ENCODE assay signal across 26 cellular contexts in the genomic region with DNA sequence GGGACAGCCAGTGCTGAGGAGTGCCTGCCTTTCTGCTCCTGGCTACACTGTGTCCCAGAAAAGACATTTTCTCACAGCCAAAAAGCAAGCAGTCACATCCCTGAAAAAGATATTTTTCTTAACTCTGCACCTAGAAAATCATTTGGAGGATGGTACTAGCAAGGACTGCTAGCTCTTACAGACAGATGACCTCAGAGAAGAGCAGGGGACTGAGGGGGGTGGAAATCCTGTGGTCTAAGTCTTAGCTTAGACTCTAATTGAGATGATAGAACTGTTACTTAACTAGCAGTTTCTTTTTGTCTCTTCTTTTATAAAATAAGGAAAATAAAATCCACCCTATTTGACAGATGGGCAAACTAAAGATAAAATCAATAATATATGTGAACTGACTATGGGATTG.
DNase-seq lines count a peak whose midpoint lies in the region; ATAC-seq and TF ChIP-seq lines count a peak whose summit lies in the region.
"Had no signal": no experiment of that assay in that cellular context is flagged by ENCODE, and none has a peak within 500 bp of the region (broad histone marks: within the 10 kb centered on the region; RNA-seq: fewer than 3 reads in every experiment).

No MANE protein-coding gene starts in this region.

- TF ChIP-seq CTCF in GM06990 (IDR thresholded peaks at IDR 0.05; ENCODE audit: insufficient read depth, low read length, poor library complexity, severe bottlenecking) (no peak), osteoblast (IDR thresholded peaks at IDR 0.05; ENCODE audit: extremely low read depth, low read depth, low read length) (no peak), dorsolateral prefrontal cortex (IDR thresholded peaks at IDR 0.05 in 54 of 56, conservative IDR thresholded peaks at IDR 0.05 in 2 of 56; ENCODE audit: low read depth in 1 of 56, partially characterized antibody in 56 of 56) (no peak)
- no peak for TF ChIP-seq CTCF in activated CD8-positive, alpha-beta T cell treated with anti-CD3 and anti-CD28 coated beads for 36 hours (IDR thresholded peaks at IDR 0.05)

- CTCF ChIA-PET in activated naive CD4-positive, alpha-beta T cell treated with anti-CD3 and anti-CD28 coated beads, Interleukin-2, amount 10 ng/mL, durations not matched to agents 7 days and 5 days (lab: Charles Lee) = interaction anchor here (0.6 to 1.3 kb wide), 3 partner anchors 8 to 180 kb away, joined by 3 to 4 read pairs (median 3); no protein-coding TSS in a partner anchor
- CTCF ChIA-PET in activated CD8-positive, alpha-beta T cell treated with anti-CD3 and anti-CD28 coated beads for 36 hours (lab: Charles Lee) = interaction anchor here (1.1 kb wide), 1 partner anchor 17 kb away, joined by 4 read pairs; no protein-coding TSS in a partner anchor

- intact Hi-C loops in activated CD8-positive, alpha-beta T cell treated with anti-CD3 and anti-CD28 coated beads for 36 hours (cut with micrococcal nuclease) = loop anchor here (5.0 kb wide), 1 partner anchor 59 kb away; no protein-coding TSS in a partner anchor
- intact Hi-C loops in dorsolateral prefrontal cortex (cut with DNase I) = no loop called here

- H3K27me3 ChIP-seq in GM06990 (replicated peaks; ENCODE audit: control insufficient read depth, insufficient read depth, low read length) (no peaks in the 10 kb centered on the region), osteoblast (ENCODE audit: insufficient read depth, low read length) (no peaks in the 10 kb centered on the region), dorsolateral prefrontal cortex (no peaks in the 10 kb centered on the region)
- H3K27me3 ChIP-seq: brain microvascular endothelial cell, esophagus squamous epithelium, gastroesophageal sphincter, neural progenitor cell, testis, vagina had no signal

- H3K36me3 Mint-ChIP-seq in activated naive CD4-positive, alpha-beta T cell treated with anti-CD3 and anti-CD28 coated beads, Interleukin-2, amount 50 U/mL, for 72 hours = peaks cover 13 to 50% of the 10 kb centered on the region in 2 donors
- peaks cover 56% of the 10 kb centered on the region for H3K36me3 Mint-ChIP-seq in activated naive CD4-positive, alpha-beta T cell treated with anti-CD3 and anti-CD28 coated beads, Interleukin-2, amount 10 ng/mL, durations not matched to agents 7 days and 5 days
- H3K36me3 Mint-ChIP-seq in activated CD8-positive, alpha-beta T cell treated with anti-CD3 and anti-CD28 coated beads for 36 hours (ENCODE audit: low read depth) = peaks cover 14% of the 10 kb centered on the region
- H3K36me3 Mint-ChIP-seq: CD14-positive monocyte, neural progenitor cell had no signal

- H3K9me3 Mint-ChIP-seq in activated naive CD4-positive, alpha-beta T cell treated with anti-CD3 and anti-CD28 coated beads, Interleukin-2, amount 50 U/mL, for 72 hours = peaks cover 15 to 27% of the 10 kb centered on the region in 2 donors
- H3K9me3 Mint-ChIP-seq in activated naive CD4-positive, alpha-beta T cell treated with anti-CD3 and anti-CD28 coated beads, Interleukin-2, amount 10 ng/mL, durations not matched to agents 7 days and 5 days = peaks cover 62% of the 10 kb centered on the region
- H3K9me3 Mint-ChIP-seq in activated CD8-positive, alpha-beta T cell treated with anti-CD3 and anti-CD28 coated beads for 36 hours = peaks cover 31% of the 10 kb centered on the region
- H3K9me3 Mint-ChIP-seq: neural progenitor cell had no signal

- H3K79me2 ChIP-seq in osteoblast (ENCODE audit: insufficient read depth, low read length) = no peaks in the 10 kb centered on the region

- no peak for ATAC-seq in activated naive CD4-positive, alpha-beta T cell treated with anti-CD3 and anti-CD28 coated beads, Interleukin-2, amount 50 U/mL, for 72 hours
- ATAC-seq in activated CD8-positive, alpha-beta T cell treated with anti-CD3 and anti-CD28 coated beads for 36 hours = no peak
- ATAC-seq in GM19463 (IDR thresholded peaks at IDR 0.05; ENCODE audit: unreplicated experiment) = no peak
- ATAC-seq: gastroesophageal sphincter, psoas muscle had no signal

- H3K4me3 ChIP-seq in GM06990 (replicated peaks; ENCODE audit: low read depth, low read length) (no peak overlapping the region), osteoblast (ENCODE audit: insufficient read depth, low read length) (no peak overlapping the region), dorsolateral prefrontal cortex (no peak overlapping the region)
- H3K4me3 ChIP-seq: esophagus squamous epithelium, gastroesophageal sphincter, neural progenitor cell, psoas muscle, testis, vagina had no signal

- H3K36me3 ChIP-seq in GM06990 (ENCODE audit: control insufficient read depth, insufficient read depth, low read length) (no peaks in the 10 kb centered on the region), osteoblast (ENCODE audit: insufficient read depth, low read length) (no peaks in the 10 kb centered on the region)
- H3K36me3 ChIP-seq: brain microvascular endothelial cell, esophagus squamous epithelium, gastroesophageal sphincter, neural progenitor cell, vagina had no signal

- no peak overlapping the region for H3K4me3 Mint-ChIP-seq in activated naive CD4-positive, alpha-beta T cell treated with anti-CD3 and anti-CD28 coated beads, Interleukin-2, amount 10 ng/mL, durations not matched to agents 7 days and 5 days
- H3K4me3 Mint-ChIP-seq in activated CD8-positive, alpha-beta T cell treated with anti-CD3 and anti-CD28 coated beads for 36 hours = no peak overlapping the region
- H3K4me3 Mint-ChIP-seq: activated T-cell treated with anti-CD3 and anti-CD28 coated beads, Interleukin-2, amount 50 U/mL, for 72 hours; CD14-positive monocyte; neural progenitor cell had no signal

- no peak for DNase-seq in activated naive CD4-positive, alpha-beta T cell treated with anti-CD3 and anti-CD28 coated beads, Interleukin-2, amount 50 U/mL, for 72 hours (ENCODE audit: low spot score in 2 of 2)
- no peak for DNase-seq in activated naive CD4-positive, alpha-beta T cell treated with anti-CD3 and anti-CD28 coated beads, Interleukin-2, amount 10 ng/mL, durations not matched to agents 7 days and 5 days
- DNase-seq in GM06990 (ENCODE audit: extremely low read depth, insufficient read length) (peak; percentile 40), osteoblast (ENCODE audit: insufficient read length, low spot score, missing footprints) (no peak), dorsolateral prefrontal cortex (no peak)
- no peak for DNase-seq in activated CD8-positive, alpha-beta T cell treated with anti-CD3 and anti-CD28 coated beads for 36 hours
- no peak for DNase-seq in stimulated activated CD4-positive, alpha-beta T cell treated with anti-CD3 and anti-CD28 coated beads, Interleukin-4, amount 100 ng/mL, for 1 hour
- DNase-seq: activated T-cell treated with anti-CD3 and anti-CD28 coated beads, Interleukin-2, amount 50 U/mL, for 72 hours; brain microvascular endothelial cell; esophagus squamous epithelium; HCEC 1CT; hypothalamus; KG1; NCI-H1105; NCI-H2029; NCI-H2227 treated with DMSO at 0.1 percent for 48 hours; NCI-H748 treated with DMSO at 0.1 percent for 48 hours; psoas muscle; SHP77; testis had no signal

- H3K27ac ChIP-seq in osteoblast (ENCODE audit: low read depth, low read length) (no peak overlapping the region), dorsolateral prefrontal cortex (no peak overlapping the region)
- H3K27ac ChIP-seq: brain microvascular endothelial cell, esophagus squamous epithelium, gastroesophageal sphincter, neural progenitor cell, psoas muscle, testis, vagina, VCaP had no signal

- peak overlapping the region; percentile 37 to 92 for H3K27ac Mint-ChIP-seq in activated naive CD4-positive, alpha-beta T cell treated with anti-CD3 and anti-CD28 coated beads, Interleukin-2, amount 50 U/mL, for 72 hours
- no peak overlapping the region for H3K27ac Mint-ChIP-seq in activated naive CD4-positive, alpha-beta T cell treated with anti-CD3 and anti-CD28 coated beads, Interleukin-2, amount 10 ng/mL, durations not matched to agents 7 days and 5 days
- H3K27ac Mint-ChIP-seq in activated CD8-positive, alpha-beta T cell treated with anti-CD3 and anti-CD28 coated beads for 36 hours = peak overlapping the region; percentile 90
- H3K27ac Mint-ChIP-seq: activated T-cell treated with anti-CD3 and anti-CD28 coated beads, Interleukin-2, amount 50 U/mL, for 72 hours; neural progenitor cell had no signal

- H3K4me2 ChIP-seq in osteoblast (ENCODE audit: insufficient read depth, low read length) = no peak overlapping the region
- H3K4me2 ChIP-seq: neural progenitor cell had no signal

- peaks cover 8% of the 10 kb centered on the region for H3K4me1 ChIP-seq in osteoblast (ENCODE audit: insufficient read depth, low read length)
- H3K4me1 ChIP-seq: gastroesophageal sphincter, neural progenitor cell, vagina had no signal

- POLR2A ChIA-PET in activated CD8-positive, alpha-beta T cell treated with anti-CD3 and anti-CD28 coated beads for 36 hours (lab: Charles Lee) = interaction anchor here (1.3 kb wide), 1 partner anchor 8 kb away, joined by 4 read pairs; no protein-coding TSS in a partner anchor

- H3K9me3 ChIP-seq in osteoblast (ENCODE audit: low read depth, low read length) = no peaks in the 10 kb centered on the region
- H3K9me3 ChIP-seq: esophagus squamous epithelium, gastroesophageal sphincter, psoas muscle, testis, vagina had no signal

- H3K27me3 Mint-ChIP-seq in activated naive CD4-positive, alpha-beta T cell treated with anti-CD3 and anti-CD28 coated beads, Interleukin-2, amount 10 ng/mL, durations not matched to agents 7 days and 5 days = no peaks in the 10 kb centered on the region
- H3K27me3 Mint-ChIP-seq in activated CD8-positive, alpha-beta T cell treated with anti-CD3 and anti-CD28 coated beads for 36 hours = no peaks in the 10 kb centered on the region

- no peaks in the 10 kb centered on the region for H4K20me1 ChIP-seq in osteoblast (ENCODE audit: insufficient read depth, low read length)

- peak overlapping the region; percentile 30 for H2AFZ ChIP-seq in osteoblast (ENCODE audit: low read length)
- H2AFZ ChIP-seq: neural progenitor cell had no signal

- H3K4me1 Mint-ChIP-seq in activated naive CD4-positive, alpha-beta T cell treated with anti-CD3 and anti-CD28 coated beads, Interleukin-2, amount 10 ng/mL, durations not matched to agents 7 days and 5 days = peaks cover 56% of the 10 kb centered on the region
- peaks cover 49% of the 10 kb centered on the region for H3K4me1 Mint-ChIP-seq in activated CD8-positive, alpha-beta T cell treated with anti-CD3 and anti-CD28 coated beads for 36 hours (ENCODE audit: low read depth)
- H3K4me1 Mint-ChIP-seq: neural progenitor cell had no signal
